In the genomic region with DNA sequence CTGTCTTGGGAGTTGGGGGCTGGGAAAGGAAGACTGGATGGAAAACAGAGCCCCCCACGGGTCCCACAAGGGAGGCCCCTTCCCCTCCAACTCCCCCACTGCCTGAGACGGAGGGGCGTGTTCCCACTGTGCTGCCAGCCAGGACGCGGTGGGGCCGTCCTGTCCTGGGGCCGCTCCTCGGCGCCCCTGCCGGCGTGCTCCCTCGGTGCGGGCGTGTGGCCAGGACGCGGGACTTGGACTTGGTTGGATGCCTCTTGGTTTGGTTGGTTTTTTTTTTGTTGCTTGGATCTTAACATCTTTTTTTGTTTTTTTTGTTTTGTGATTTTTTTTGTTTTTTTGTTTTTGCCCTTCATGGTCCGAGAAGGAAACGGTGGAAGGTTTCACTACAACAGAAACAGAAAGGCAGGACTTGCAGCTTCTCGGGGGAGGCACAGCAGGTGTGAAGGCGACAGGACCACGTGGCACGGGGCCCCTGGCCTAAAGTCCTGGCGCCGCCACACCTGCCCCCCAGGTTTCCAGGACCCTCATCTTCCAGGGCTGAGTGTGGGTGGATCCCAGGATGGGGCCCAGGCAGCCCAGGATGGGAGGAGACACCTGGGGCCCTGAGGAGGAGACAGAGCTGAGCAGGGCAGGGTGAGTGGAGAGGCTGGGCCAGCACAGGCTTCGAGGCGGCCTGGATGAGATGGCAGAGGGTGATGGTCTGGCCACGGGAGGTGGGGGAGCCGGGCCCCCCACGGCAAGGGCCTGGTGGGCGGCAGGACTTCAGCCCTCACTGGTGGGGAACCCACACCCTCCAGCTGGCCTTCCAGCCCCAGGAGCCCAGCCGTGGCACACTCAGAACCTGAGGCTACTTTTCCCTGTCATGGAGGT, we compare ENCODE assay signal across 15 cellular contexts. TPM values are rescaled to one million over a fixed set of nuclear protein-coding genes. Genes with fewer than 3 reads are reported as not detected.
DNase-seq lines count a peak whose midpoint lies in the region; ATAC-seq and TF ChIP-seq lines count a peak whose summit lies in the region.
"Had no signal": no experiment of that assay in that cellular context is flagged by ENCODE, and none has a peak within 500 bp of the region (broad histone marks: within the 10 kb centered on the region; RNA-seq: fewer than 3 reads in every experiment).

No MANE protein-coding gene starts in this region.

- no peaks in the 10 kb centered on the region for H3K27me3 Mint-ChIP-seq in H9 (ENCODE audit: low read depth)
- peaks cover 40% of the 10 kb centered on the region for H3K27me3 Mint-ChIP-seq in stimulated activated naive CD8-positive, alpha-beta T cell treated with anti-CD3 and anti-CD28 coated beads, Interleukin-15, amount 100 ng/mL, for 72 hours
- H3K27me3 Mint-ChIP-seq: progenitor cell of endocrine pancreas had no signal

- ATAC-seq in thoracic aorta (ENCODE audit: insufficient number of reproducible peaks, low FRiP score, low read depth), result no peak
- no peak for ATAC-seq in stimulated activated naive CD8-positive, alpha-beta T cell treated with anti-CD3 and anti-CD28 coated beads, Interleukin-15, amount 100 ng/mL, for 72 hours
- no peak for ATAC-seq in HG02840 (IDR thresholded peaks at IDR 0.05; ENCODE audit: low FRiP score, unreplicated experiment)
- ATAC-seq: body of pancreas, Panc1 had no signal

- H3K4me3 ChIP-seq in cardiac fibroblast (replicated peaks in 1 of 2; ENCODE audit: low read depth in 2 of 2, low read length in 2 of 2), result no peak overlapping the region
- H3K4me3 ChIP-seq in thoracic aorta, result no peak overlapping the region
- H3K4me3 ChIP-seq: body of pancreas, gastrocnemius medialis, lung, uterus had no signal

- H2BK12ac ChIP-seq in H9 (ENCODE audit: insufficient read length, low read depth, low read length), result no peak overlapping the region

- peaks cover 0 to 6% of the 10 kb centered on the region in 2 experiments; a peak in 2 of 4 replicates for H3K4me1 Mint-ChIP-seq in H9
- peaks cover 16% of the 10 kb centered on the region for H3K4me1 Mint-ChIP-seq in stimulated activated naive CD8-positive, alpha-beta T cell treated with anti-CD3 and anti-CD28 coated beads, Interleukin-15, amount 100 ng/mL, for 72 hours

- TF ChIP-seq CTCF in H9 (conservative IDR thresholded peaks at IDR 0.05), result peak; percentile 41
- TF ChIP-seq CTCF in cardiac fibroblast (IDR thresholded peaks at IDR 0.05; ENCODE audit: low read depth, low read length), result peak; percentile 34
- peak; percentile 30 for TF ChIP-seq CTCF in thoracic aorta (IDR thresholded peaks at IDR 0.05)

- no peak overlapping the region for H2AFZ ChIP-seq in H9 (ENCODE audit: low read length)

- H2AK5ac ChIP-seq in H9 (ENCODE audit: insufficient read length, low read length), result no peak overlapping the region

- WGBS in H9 (ENCODE audit: extremely low coverage, insufficient read length, low lambda C conversion rate), result no CpG with 5 or more reads among the region's 31 CpGs

- no peaks in the 10 kb centered on the region for H3K9me3 Mint-ChIP-seq in H9
- H3K9me3 Mint-ChIP-seq in stimulated activated naive CD8-positive, alpha-beta T cell treated with anti-CD3 and anti-CD28 coated beads, Interleukin-15, amount 100 ng/mL, for 72 hours, result no peaks in the 10 kb centered on the region

- H3K18ac ChIP-seq in H9 (ENCODE audit: insufficient read length, low read depth, low read length), result no peak overlapping the region

- H3K4me1 ChIP-seq in H9 (ENCODE audit: insufficient read depth, low read length) (no peaks in the 10 kb centered on the region), thoracic aorta (ENCODE audit: control insufficient read depth in 1 of 2, low read depth in 2 of 2) (peaks cover 0 to 13% of the 10 kb centered on the region in 2 donors)
- H3K4me1 ChIP-seq: body of pancreas, uterus had no signal

- H2BK120ac ChIP-seq in H9 (ENCODE audit: low read depth, low read length, poor library complexity, severe bottlenecking), result no peak overlapping the region

- H4K91ac ChIP-seq in H9 (ENCODE audit: insufficient read length, low read depth, low read length), result no peak overlapping the region

- H3K4me3 Mint-ChIP-seq in H9, result no peak overlapping the region
- no peak overlapping the region for H3K4me3 Mint-ChIP-seq in stimulated activated naive CD8-positive, alpha-beta T cell treated with anti-CD3 and anti-CD28 coated beads, Interleukin-15, amount 100 ng/mL, for 72 hours

- no peaks in the 10 kb centered on the region for H3K23me2 ChIP-seq in H9 (ENCODE audit: insufficient read length, low read depth, low read length, poor library complexity, severe bottlenecking)

- H3K27ac ChIP-seq in H9 (ENCODE audit: insufficient read length, low read depth, low read length), result no peak overlapping the region
- H3K27ac ChIP-seq in thoracic aorta, result no peak overlapping the region
- H3K27ac ChIP-seq: body of pancreas, gastrocnemius medialis, uterus had no signal

- H3K27ac Mint-ChIP-seq in H9, result peak overlapping the region in 1 of 3 experiments; percentile 13; a peak in 1 of 7 replicates
- H3K27ac Mint-ChIP-seq in stimulated activated naive CD8-positive, alpha-beta T cell treated with anti-CD3 and anti-CD28 coated beads, Interleukin-15, amount 100 ng/mL, for 72 hours, result peak overlapping the region in 1 of 2 donors; percentile 76

- no peak overlapping the region for H3K4ac ChIP-seq in H9 (ENCODE audit: low read depth, low read length)

- H3K4me2 ChIP-seq in H9 (ENCODE audit: insufficient read depth, insufficient read length, low read length), result no peak overlapping the region

- no peaks in the 10 kb centered on the region for H3K79me2 ChIP-seq in H9 (ENCODE audit: insufficient read depth, low read length)

- H3K14ac ChIP-seq in H9 (ENCODE audit: insufficient read depth, low read length), result no peak overlapping the region

- H2BK5ac ChIP-seq in H9 (ENCODE audit: insufficient read length, low read length), result no peak overlapping the region

- H3T11ph ChIP-seq in H9 (ENCODE audit: low read length), result no peak overlapping the region

- no peak overlapping the region for H4K8ac ChIP-seq in H9 (replicated peaks; ENCODE audit: insufficient read length, low read depth, low read length)

- no peaks in the 10 kb centered on the region for H3K27me3 ChIP-seq in H9 (ENCODE audit: insufficient read depth, low read length)
- peaks cover 4% of the 10 kb centered on the region for H3K27me3 ChIP-seq in thoracic aorta (replicated peaks; ENCODE audit: insufficient read depth)
- H3K27me3 ChIP-seq: uterus had no signal

- H4K5ac ChIP-seq in H9 (ENCODE audit: insufficient read length, low read depth, low read length), result no peak overlapping the region

- H3K9me3 ChIP-seq in H9 (ENCODE audit: control insufficient read depth, low read depth, low read length) (no peaks in the 10 kb centered on the region), thoracic aorta (no peaks in the 10 kb centered on the region)
- H3K9me3 ChIP-seq: body of pancreas, gastrocnemius medialis, uterus had no signal

- no peaks in the 10 kb centered on the region for H4K20me1 ChIP-seq in H9 (ENCODE audit: control insufficient read depth, insufficient read depth, insufficient read length)

- H3K9ac ChIP-seq in H9 (ENCODE audit: extremely low read depth, insufficient read length, low read length), result no peak overlapping the region

- H3K36me3 ChIP-seq in thoracic aorta, result peaks cover 11% of the 10 kb centered on the region
- H3K36me3 ChIP-seq: uterus had no signal

- H2BK20ac ChIP-seq in H9 (ENCODE audit: low read depth, low read length, poor library complexity, severe bottlenecking), result no peak overlapping the region

- no peaks in the 10 kb centered on the region for H3K79me1 ChIP-seq in H9 (ENCODE audit: insufficient read depth, low read depth, low read length, poor library complexity, severe bottlenecking)

- H2BK15ac ChIP-seq in H9 (ENCODE audit: low read depth, low read length), result no peak overlapping the region

- H3K36me3 Mint-ChIP-seq in H9 (ENCODE audit: insufficient read depth in 1 of 3, low read depth in 3 of 3), result peaks cover 0 to 9% (median 4%) of the 10 kb centered on the region in 3 experiments; a peak in 5 of 7 replicates

- H3K56ac ChIP-seq in H9 (ENCODE audit: insufficient read length, low read depth, low read length), result no peak overlapping the region

- H3K23ac ChIP-seq in H9 (ENCODE audit: insufficient read length, low read depth, low read length), result no peak overlapping the region

- peak; percentile 71 for DNase-seq in H9
- peak; percentile 13 to 24 for DNase-seq in cardiac fibroblast (ENCODE audit: low read depth in 2 of 2)
- DNase-seq in hepatic stellate cell (ENCODE audit: low spot score), result peak; percentile 65
- DNase-seq in thoracic aorta (ENCODE audit: low spot score), result no peak
- no peak for DNase-seq in stimulated activated naive CD8-positive, alpha-beta T cell treated with anti-CD3 and anti-CD28 coated beads, Interleukin-15, amount 100 ng/mL, for 72 hours
- DNase-seq in stimulated activated CD4-positive, alpha-beta T cell treated with anti-CD3 and anti-CD28 coated beads, Interleukin-12 subunit alpha, Interleukin-12 subunit beta, amount 100 ng/mL, for 4 hours, result no peak
- DNase-seq: body of pancreas, EL, gastrocnemius medialis, NCI-H2081 treated with DMSO at 0.1 percent for 48 hours had no signal

RNA-seq across cellular contexts. Expression of gene ENGASE, which starts 16.1 kb away (rescaled TPM):
- 20.6 and 21.1 TPM in 2 replicates for total RNA-seq in H9 (2021)
- 10 to 100 TPM; 50.0 to 75.9 TPM for total RNA-seq in thoracic aorta

Comparison
In these comparisons a context has a peak if more than half of its experiments do, and no peak if none do; other contexts are left out.
1. DNase-seq: peak in H9 (single experiment), cardiac fibroblast (2 of 2) and hepatic stellate cell (single experiment); none in thoracic aorta (single experiment), stimulated activated naive CD8-positive, alpha-beta T cell treated with anti-CD3 and anti-CD28 coated beads, Interleukin-15, amount 100 ng/mL, for 72 hours (0 of 2) and stimulated activated CD4-positive, alpha-beta T cell treated with anti-CD3 and anti-CD28 coated beads, Interleukin-12 subunit alpha, Interleukin-12 subunit beta, amount 100 ng/mL, for 4 hours (single experiment).
2. Peak in every context shown above with its lines, with median percentiles within 50 percentile points of each other: CTCF ChIP-seq.